ENCODE assay signal across 8 cellular contexts in the genomic region with DNA sequence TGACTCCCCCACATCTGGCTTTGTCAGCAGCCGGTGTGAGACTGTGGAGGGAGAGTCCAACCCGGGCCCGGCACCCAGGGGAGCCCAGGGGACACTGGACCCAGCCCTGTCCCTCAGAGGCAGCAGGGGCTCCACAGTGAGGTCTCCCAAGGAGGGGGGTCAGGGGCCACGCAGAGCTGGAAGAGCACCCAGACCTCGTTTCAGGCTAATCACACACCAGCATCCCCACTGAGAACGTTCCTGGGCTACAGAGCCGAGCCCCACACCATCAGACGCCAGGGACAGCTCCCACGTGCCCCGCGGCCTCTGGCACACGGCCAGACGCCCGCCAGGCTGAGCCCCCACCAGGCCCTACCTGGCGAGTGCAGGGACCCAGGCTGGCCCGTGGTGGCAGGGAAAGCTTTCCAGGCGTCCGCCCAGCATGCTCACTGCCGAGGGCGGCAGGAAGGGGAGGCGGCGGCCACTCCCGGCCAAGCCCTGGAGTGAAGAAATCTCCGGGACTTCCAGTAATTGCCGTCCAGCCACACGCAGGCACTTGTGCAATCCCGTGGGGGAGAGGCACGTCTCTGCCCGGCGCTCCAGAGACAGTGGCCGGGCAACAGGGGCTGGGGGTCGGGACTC. TPM values are rescaled to one million over a fixed set of nuclear protein-coding genes. Genes with fewer than 3 reads are reported as not detected.
DNase-seq lines count a peak whose midpoint lies in the region; ATAC-seq, FAIRE-seq and TF ChIP-seq lines count a peak whose summit lies in the region.

No MANE protein-coding gene starts in this region.

- H3K14ac ChIP-seq in IMR-90 (replicated peaks; ENCODE audit: low read depth, low read length) = peak overlapping the region; percentile 67

- peak; percentile 13; the same call in 1 of the 2 replicates for TF ChIP-seq RAD21 in IMR-90 (IDR thresholded peaks at IDR 0.05; ENCODE audit: low read length)

- no peak overlapping the region for H3K4me3 Mint-ChIP-seq in CD4-positive, alpha-beta T cell
- no peak overlapping the region for H3K4me3 Mint-ChIP-seq in activated CD4-positive, alpha-beta memory T cell treated with anti-CD3 and anti-CD28 coated beads for 36 hours

- H3K79me1 ChIP-seq in IMR-90 (ENCODE audit: low read depth in 1 of 2, low read length in 2 of 2) = peaks cover 0 to 71% of the 10 kb centered on the region in 2 experiments

- CTCF ChIA-PET in IMR-90 (lab: Yijun Ruan, JAX) = interaction anchor here (0.6 to 1.0 kb wide), 2 partner anchors 41 to 44 kb away, joined by 3 read pairs; no protein-coding TSS in a partner anchor
- CTCF ChIA-PET in CD4-positive, alpha-beta T cell (lab: Charles Lee) = no interaction called here
- CTCF ChIA-PET in activated CD4-positive, alpha-beta memory T cell treated with anti-CD3 and anti-CD28 coated beads for 36 hours (lab: Charles Lee) = interaction anchor here (0.6 kb wide), 1 partner anchor 23 kb away, joined by 3 read pairs; no protein-coding TSS in a partner anchor

- H2BK20ac ChIP-seq in IMR-90 (ENCODE audit: low read depth, low read length) = peak overlapping the region; percentile 77

- TF ChIP-seq CTCF in IMR-90 (conservative IDR thresholded peaks at IDR 0.05; ENCODE audit: low read depth, low read length) = no peak
- no peak for TF ChIP-seq CTCF in bronchial epithelial cell (IDR thresholded peaks at IDR 0.05; ENCODE audit: insufficient read depth, low read length, severe bottlenecking)
- no peak for TF ChIP-seq CTCF in CD4-positive, alpha-beta T cell (IDR thresholded peaks at IDR 0.05)

- WGBS in IMR-90 (ENCODE audit: extremely low coverage in 2 of 2, insufficient read length in 1 of 2), 2 experiments = 19% methylated on average over 19 of the region's 32 CpGs; no CpG with 5 or more reads in 1 of the 2 experiments

- peak overlapping the region; percentile 42 for H3K56ac ChIP-seq in IMR-90 (ENCODE audit: extremely low read depth, insufficient read depth, low read length)

- H3K27ac ChIP-seq in IMR-90 (ENCODE audit: insufficient read depth, low read length) = peak overlapping the region; percentile 98
- H3K27ac ChIP-seq in stomach smooth muscle (ENCODE audit: low read length) = peak overlapping the region; percentile 60
- no peak overlapping the region for H3K27ac ChIP-seq in CD4-positive, alpha-beta T cell (ENCODE audit: low read depth, low read length)

- H2AK5ac ChIP-seq in IMR-90 (ENCODE audit: low read depth, low read length) = peak overlapping the region; percentile 98

- H2BK5ac ChIP-seq in IMR-90 (ENCODE audit: low read depth, low read length, poor library complexity, severe bottlenecking) = peak overlapping the region; percentile 91

- peak overlapping the region; percentile 44 for H3K4me2 ChIP-seq in IMR-90 (ENCODE audit: low read depth, low read length)

- no peak for FAIRE-seq in bronchial epithelial cell (lab: Jason Lieb, UNC)

- H3K27me3 ChIP-seq in IMR-90 (ENCODE audit: control insufficient read depth, insufficient read depth, low read length) (no peaks in the 10 kb centered on the region), bronchial epithelial cell (ENCODE audit: control insufficient read depth, insufficient read depth, low read length) (no peaks in the 10 kb centered on the region), stomach smooth muscle (ENCODE audit: control insufficient read depth in 1 of 2, insufficient read depth in 2 of 2, low read length in 2 of 2) (no peaks in the 10 kb centered on the region)
- H3K27me3 ChIP-seq in CD4-positive, alpha-beta T cell (ENCODE audit: control insufficient read depth, insufficient read depth, low read length) = no peaks in the 10 kb centered on the region

- peak; percentile 86 for ATAC-seq in IMR-90 (ENCODE audit: low read depth)
- no peak for ATAC-seq in CD4-positive, alpha-beta T cell (ENCODE audit: poor library complexity)

- peak overlapping the region; percentile 63 for H3K9ac ChIP-seq in IMR-90 (ENCODE audit: low read depth, low read length)
- H3K9ac ChIP-seq in stomach smooth muscle (ENCODE audit: low read length in 2 of 2) = no peak overlapping the region

- no peak overlapping the region for H3K27ac Mint-ChIP-seq in CD4-positive, alpha-beta T cell
- H3K27ac Mint-ChIP-seq in activated CD4-positive, alpha-beta memory T cell treated with anti-CD3 and anti-CD28 coated beads for 36 hours = no peak overlapping the region

- peak overlapping the region; percentile 86; the same call in 2 of the 3 replicates for H2BK15ac ChIP-seq in IMR-90 (ENCODE audit: low read depth, low read length)

- intact Hi-C loops in IMR-90 (cut with micrococcal nuclease) = no loop called here
- intact Hi-C loops in CD4-positive, alpha-beta T cell (cut with DNase I, micrococcal nuclease) = no loop called here
- intact Hi-C loops in activated CD4-positive, alpha-beta memory T cell treated with anti-CD3 and anti-CD28 coated beads for 36 hours (cut with micrococcal nuclease) = no loop called here

- H3K4ac ChIP-seq in IMR-90 (ENCODE audit: low read depth, low read length) = peak overlapping the region; percentile 95

- peak overlapping the region; percentile 86 for H4K5ac ChIP-seq in IMR-90 (ENCODE audit: low read depth, low read length)

- H3K4me3 ChIP-seq in IMR-90 (ENCODE audit: insufficient read depth, low read depth, low read length) (peak overlapping the region; percentile 4; the same call in 1 of the 2 replicates), bronchial epithelial cell (ENCODE audit: low read depth, low read length) (peak overlapping the region; percentile 7), stomach smooth muscle (ENCODE audit: low read length in 2 of 2) (peak overlapping the region in 1 of 2 donors; percentile 35)

- peak overlapping the region; percentile 86 for H2BK120ac ChIP-seq in IMR-90 (ENCODE audit: low read depth, low read length)

- H2AFZ ChIP-seq in IMR-90 (replicated peaks; ENCODE audit: low read length, poor library complexity) = peak overlapping the region; percentile 74

- H3K36me3 ChIP-seq in IMR-90 (ENCODE audit: control insufficient read depth, insufficient read depth, low read length) (peaks cover 42% of the 10 kb centered on the region), bronchial epithelial cell (ENCODE audit: control insufficient read depth, insufficient read depth, low read length) (peaks cover 23% of the 10 kb centered on the region), stomach smooth muscle (ENCODE audit: control insufficient read depth in 2 of 2, insufficient read depth in 2 of 2, low read length in 2 of 2) (peaks cover 0 to 4% of the 10 kb centered on the region in 2 donors)

- dilution Hi-C loops in IMR-90 (cut with HindIII; ENCODE audit: low sequenced_read_pairs, unreplicated experiment) = no loop called here

- H3K4me1 ChIP-seq in IMR-90 (ENCODE audit: control insufficient read depth, insufficient read depth, low read length) (peaks cover 18% of the 10 kb centered on the region), stomach smooth muscle (ENCODE audit: control insufficient read depth, insufficient read depth, low read length) (peaks cover 16% of the 10 kb centered on the region)

- no peak for TF ChIP-seq POLR2A in IMR-90 (IDR thresholded peaks at IDR 0.05; ENCODE audit: low read depth, low read length)

- DNase-seq in IMR-90 (peak; percentile 86), bronchial epithelial cell (ENCODE audit: low read depth) (peak; percentile 78), kidney tubule cell (ENCODE audit: low spot score) (peak; percentile 37), iPS-NIHi7 (ENCODE audit: extremely low spot score) (no peak), cerebellar nuclear complex (lab: John Stamatoyannopoulos, UW) (no peak)
- DNase-seq in CD4-positive, alpha-beta T cell = no peak
- DNase-seq in activated CD4-positive, alpha-beta memory T cell treated with anti-CD3 and anti-CD28 coated beads for 36 hours = no peak

- peaks cover 35% of the 10 kb centered on the region for H4K20me1 ChIP-seq in IMR-90 (ENCODE audit: insufficient read depth, low read length)

- H3K23ac ChIP-seq in IMR-90 (ENCODE audit: low read depth, low read length) = peak overlapping the region; percentile 75

- in situ Hi-C loops in IMR-90 (cut with MboI; ENCODE audit: low sequenced_read_pairs) = no loop called here

- peak overlapping the region; percentile 95 for H4K91ac ChIP-seq in IMR-90 (ENCODE audit: insufficient read depth, low read depth, low read length)

- no TSS peak for BruUV-seq in IMR-90 (replicated peaks; lab: Mats Ljungman, UMichigan)

- peak overlapping the region; percentile 99 for H2AK9ac ChIP-seq in IMR-90 (replicated peaks; ENCODE audit: low read depth, low read length, poor library complexity)

- peak overlapping the region; percentile 88 to 90 for H4K8ac ChIP-seq in IMR-90 (ENCODE audit: low read depth in 2 of 2, low read length in 2 of 2)

- H3K36me3 Mint-ChIP-seq in CD4-positive, alpha-beta T cell (ENCODE audit: low read depth) = peaks cover 6% of the 10 kb centered on the region
- peaks cover 3% of the 10 kb centered on the region for H3K36me3 Mint-ChIP-seq in activated CD4-positive, alpha-beta memory T cell treated with anti-CD3 and anti-CD28 coated beads for 36 hours

- H3K27me3 Mint-ChIP-seq in CD4-positive, alpha-beta T cell = no peaks in the 10 kb centered on the region
- no peaks in the 10 kb centered on the region for H3K27me3 Mint-ChIP-seq in activated CD4-positive, alpha-beta memory T cell treated with anti-CD3 and anti-CD28 coated beads for 36 hours

- peak overlapping the region; percentile 34 for H3K18ac ChIP-seq in IMR-90 (ENCODE audit: low read depth, low read length)

- no peaks in the 10 kb centered on the region for H3K4me1 Mint-ChIP-seq in CD4-positive, alpha-beta T cell (ENCODE audit: low read depth)
- H3K4me1 Mint-ChIP-seq in activated CD4-positive, alpha-beta memory T cell treated with anti-CD3 and anti-CD28 coated beads for 36 hours (ENCODE audit: low read depth) = no peaks in the 10 kb centered on the region

- no peaks in the 10 kb centered on the region for H3K9me3 Mint-ChIP-seq in CD4-positive, alpha-beta T cell
- no peaks in the 10 kb centered on the region for H3K9me3 Mint-ChIP-seq in activated CD4-positive, alpha-beta memory T cell treated with anti-CD3 and anti-CD28 coated beads for 36 hours

- H3K9me1 ChIP-seq in IMR-90 (ENCODE audit: insufficient read depth, low read length) = no peaks in the 10 kb centered on the region; the same call in 1 of the 2 replicates

- no peaks in the 10 kb centered on the region for H3K9me3 ChIP-seq in IMR-90 (ENCODE audit: control insufficient read depth, insufficient read depth, low read length)
- no peaks in the 10 kb centered on the region for H3K9me3 ChIP-seq in stomach smooth muscle (ENCODE audit: control insufficient read depth in 2 of 2, low read length in 2 of 2)
- H3K9me3 ChIP-seq in CD4-positive, alpha-beta T cell (ENCODE audit: control insufficient read depth, low read length) = no peaks in the 10 kb centered on the region

- POLR2A ChIA-PET in IMR-90 (lab: Charles Lee; ENCODE audit: unreplicated experiment) = no interaction called here
- POLR2A ChIA-PET in CD4-positive, alpha-beta T cell (lab: Charles Lee) = no interaction called here
- POLR2A ChIA-PET in activated CD4-positive, alpha-beta memory T cell treated with anti-CD3 and anti-CD28 coated beads for 36 hours (lab: Charles Lee) = interaction anchor here (1.4 kb wide), 1 partner anchor 24 kb away, joined by 3 read pairs; no protein-coding TSS in a partner anchor

RNA-seq across cellular contexts. Expression of a gene that starts 19.2 kb away (rescaled TPM):
- total RNA-seq in IMR-90 (2012; rRNA removed) (13.4 and 13.6 TPM in 2 replicates), bronchial epithelial cell (16.8 and 22.8 TPM in 2 replicates)
- polyA plus RNA-seq in IMR-90 (2012; rRNA removed) = 40.4 and 40.5 TPM in 2 replicates
- polyA plus RNA-seq in IMR-90 (2012; cell fraction: cytosol; rRNA removed) = 16.4 and 33.2 TPM in 2 replicates
- polyA plus RNA-seq in IMR-90 (2012; cell fraction: nucleus; rRNA removed; ENCODE audit: low replicate concordance) = 123 and 292 TPM in 2 replicates
- total RNA-seq in CD4-positive, alpha-beta T cell = 100 to 1,000 TPM; 126 to 137 TPM
- 100 to 1,000 TPM in 1 of 2 experiments, 10 to 100 TPM in 1; 96.9 to 110 TPM for total RNA-seq in activated CD4-positive, alpha-beta memory T cell treated with anti-CD3 and anti-CD28 coated beads for 36 hours

RNA-seq across cellular contexts. Expression of a gene that starts 50.7 kb away (rescaled TPM):
- total RNA-seq in IMR-90 (2012; rRNA removed) (39.3 and 45.0 TPM in 2 replicates), bronchial epithelial cell (110 and 117 TPM in 2 replicates)
- 40.9 and 42.8 TPM in 2 replicates for polyA plus RNA-seq in IMR-90 (2012; rRNA removed)
- 35.6 and 50.4 TPM in 2 replicates for polyA plus RNA-seq in IMR-90 (2012; cell fraction: cytosol; rRNA removed)
- 146 and 257 TPM in 2 replicates for polyA plus RNA-seq in IMR-90 (2012; cell fraction: nucleus; rRNA removed; ENCODE audit: low replicate concordance)
- 10 to 100 TPM; 49.7 to 53.0 TPM for total RNA-seq in CD4-positive, alpha-beta T cell
- 10 to 100 TPM; 66.4 to 74.3 TPM for total RNA-seq in activated CD4-positive, alpha-beta memory T cell treated with anti-CD3 and anti-CD28 coated beads for 36 hours

RNA-seq across cellular contexts. Expression of a gene that starts 51.0 kb away (rescaled TPM):
- total RNA-seq in IMR-90 (2012; rRNA removed) (357 and 415 TPM in 2 replicates), bronchial epithelial cell (274 and 291 TPM in 2 replicates)
- 1,083 and 1,136 TPM in 2 replicates for polyA plus RNA-seq in IMR-90 (2012; rRNA removed)
- 2,056 and 2,058 TPM in 2 replicates for polyA plus RNA-seq in IMR-90 (2012; cell fraction: cytosol; rRNA removed)
- 1,128 and 1,215 TPM in 2 replicates for polyA plus RNA-seq in IMR-90 (2012; cell fraction: nucleus; rRNA removed; ENCODE audit: low replicate concordance)
- total RNA-seq in CD4-positive, alpha-beta T cell = 100 to 1,000 TPM; 174 to 175 TPM
- total RNA-seq in activated CD4-positive, alpha-beta memory T cell treated with anti-CD3 and anti-CD28 coated beads for 36 hours = 100 to 1,000 TPM; 274 to 275 TPM

RNA-seq across cellular contexts. Expression of a gene that starts 59.7 kb away (rescaled TPM):
- total RNA-seq in IMR-90 (2012; rRNA removed) (195 and 294 TPM in 2 replicates), bronchial epithelial cell (57.4 and 87.1 TPM in 2 replicates)
- 391 and 449 TPM in 2 replicates for polyA plus RNA-seq in IMR-90 (2012; rRNA removed)
- polyA plus RNA-seq in IMR-90 (2012; cell fraction: cytosol; rRNA removed) = 408 and 821 TPM in 2 replicates
- polyA plus RNA-seq in IMR-90 (2012; cell fraction: nucleus; rRNA removed; ENCODE audit: low replicate concordance) = 242 and 436 TPM in 2 replicates
- 10 to 100 TPM; 45.8 to 49.0 TPM for total RNA-seq in CD4-positive, alpha-beta T cell
- 100 to 1,000 TPM; 204 to 207 TPM for total RNA-seq in activated CD4-positive, alpha-beta memory T cell treated with anti-CD3 and anti-CD28 coated beads for 36 hours

Comparison
In these comparisons a context has a peak if more than half of its experiments do, and no peak if none do; other contexts are left out.
1. DNase-seq: peak in IMR-90 (single experiment), bronchial epithelial cell (single experiment) and kidney tubule cell (single experiment); none in CD4-positive, alpha-beta T cell (0 of 10), activated CD4-positive, alpha-beta memory T cell treated with anti-CD3 and anti-CD28 coated beads for 36 hours (single experiment), iPS-NIHi7 (single experiment) and cerebellar nuclear complex (0 of 2).